Comparison of ENCODE assay signal across 13 cellular contexts in genomic region chr19:55536951-55537740, GRCh38. TPM values are rescaled to one million over a fixed set of nuclear protein-coding genes. Genes with fewer than 3 reads are reported as not detected.
A peak's percentile ranks its signal among the peaks of the same experiment; 100 is the strongest.
DNase-seq lines count a peak whose midpoint lies in the region; ATAC-seq, FAIRE-seq and TF ChIP-seq lines count a peak whose summit lies in the region.
"Had no signal": no experiment of that assay in that cellular context is flagged by ENCODE, and none has a peak within 500 bp of the region (broad histone marks: within the 10 kb centered on the region; RNA-seq: fewer than 3 reads in every experiment).

TSS of gene SBK2 (minus strand) at chr19:55537133. CDS start at chr19:55536294, 839 bp downstream.

- no peaks in the 10 kb centered on the region for H3K4me1 Mint-ChIP-seq in activated naive CD4-positive, alpha-beta T cell treated with anti-CD3 and anti-CD28 coated beads, Interleukin-2, amount 10 ng/mL, durations not matched to agents 7 days and 5 days
- no peaks in the 10 kb centered on the region for H3K4me1 Mint-ChIP-seq in naive thymus-derived CD4-positive, alpha-beta T cell
- H3K4me1 Mint-ChIP-seq: natural killer cell had no signal

- no peak for TF ChIP-seq EP300 in GM12878 (IDR thresholded peaks at IDR 0.05; ENCODE audit: borderline replicate concordance in 1 of 2, control insufficient read depth in 1 of 2, low read depth in 2 of 2, low read length in 2 of 2)

- intact Hi-C loops in GM12878 (cut with micrococcal nuclease; ENCODE audit: unreplicated experiment): no loop called here
- intact Hi-C loops in naive thymus-derived CD4-positive, alpha-beta T cell (cut with micrococcal nuclease): no loop called here

- H2AFZ ChIP-seq in GM12878 (ENCODE audit: control insufficient read depth, low read depth, low read length): no peak within 1 kb of the TSS

- no peaks in the 10 kb centered on the region for H3K4me1 ChIP-seq in GM12878 (ENCODE audit: control insufficient read depth, insufficient read depth, low read length)
- no peaks in the 10 kb centered on the region for H3K4me1 ChIP-seq in naive thymus-derived CD4-positive, alpha-beta T cell (ENCODE audit: control insufficient read depth in 2 of 2, insufficient read depth in 2 of 2, low read length in 2 of 2)
- H3K4me1 ChIP-seq: colonic mucosa had no signal

- H3K9me3 Mint-ChIP-seq in activated naive CD4-positive, alpha-beta T cell treated with anti-CD3 and anti-CD28 coated beads, Interleukin-2, amount 10 ng/mL, durations not matched to agents 7 days and 5 days: no peaks in the 10 kb centered on the region
- no peaks in the 10 kb centered on the region for H3K9me3 Mint-ChIP-seq in naive thymus-derived CD4-positive, alpha-beta T cell
- H3K9me3 Mint-ChIP-seq: CD4-positive, alpha-beta T cell; natural killer cell had no signal

- POLR2A ChIA-PET in GM12878 (lab: Charles Lee): no interaction called here
- POLR2A ChIA-PET in naive thymus-derived CD4-positive, alpha-beta T cell (lab: Charles Lee): no interaction called here

- no peak for TF ChIP-seq POLR2A in GM12878 (IDR thresholded peaks at IDR 0.05; ENCODE audit: low read depth, low read length)

- no TSS peak for BruUV-seq in GM12878 (replicated peaks; lab: Mats Ljungman, UMichigan)

- 24% methylated on average over 3 of the region's 14 CpGs for WGBS in GM12878 (ENCODE audit: insufficient coverage, insufficient replicate concordance, low lambda C conversion rate, missing lambda C conversion rate)

- RAD21 ChIA-PET in GM12878 (lab: Charles Lee; ENCODE audit: unreplicated experiment): no interaction called here

- H3K36me3 Mint-ChIP-seq in activated naive CD4-positive, alpha-beta T cell treated with anti-CD3 and anti-CD28 coated beads, Interleukin-2, amount 10 ng/mL, durations not matched to agents 7 days and 5 days: no peaks in the 10 kb centered on the region
- H3K36me3 Mint-ChIP-seq in naive thymus-derived CD4-positive, alpha-beta T cell: no peaks in the 10 kb centered on the region
- H3K36me3 Mint-ChIP-seq: natural killer cell had no signal

- peak; percentile 20; the same call in 1 of the 2 replicates for TF ChIP-seq RAD21 in GM12878 (IDR thresholded peaks at IDR 0.05; ENCODE audit: insufficient read depth, low read depth, low read length)

- DNase-seq in AG09309 (ENCODE audit: low read depth): no peak
- no peak for DNase-seq in HFF-Myc (ENCODE audit: extremely low read depth, low read depth)
- no peak for DNase-seq in GM12878 (ENCODE audit: low read depth, low spot score)
- peak; percentile 97 for DNase-seq in iPS-NIHi7 (ENCODE audit: extremely low spot score)
- DNase-seq in activated naive CD4-positive, alpha-beta T cell treated with anti-CD3 and anti-CD28 coated beads, Interleukin-2, amount 10 ng/mL, durations not matched to agents 7 days and 5 days: no peak
- DNase-seq in naive thymus-derived CD4-positive, alpha-beta T cell: no peak
- DNase-seq in dedifferentiated amniotic fluid mesenchymal stem cell (ENCODE audit: extremely low spot score): no peak
- DNase-seq: CD4-positive, alpha-beta T cell; colonic mucosa; head of caudate nucleus; natural killer cell had no signal

- SMC1A ChIA-PET in GM12878 (lab: Charles Lee; ENCODE audit: uncharacterized antibody, unreplicated experiment): no interaction called here

- no peak within 1 kb of the TSS for H3K4me3 Mint-ChIP-seq in activated naive CD4-positive, alpha-beta T cell treated with anti-CD3 and anti-CD28 coated beads, Interleukin-2, amount 10 ng/mL, durations not matched to agents 7 days and 5 days
- H3K4me3 Mint-ChIP-seq in naive thymus-derived CD4-positive, alpha-beta T cell: no peak within 1 kb of the TSS
- H3K4me3 Mint-ChIP-seq: CD4-positive, alpha-beta T cell; natural killer cell had no signal

- in situ Hi-C loops in GM12878 (cut with MboI): no loop called here

- H3K27ac ChIP-seq in GM12878 (ENCODE audit: control insufficient read depth, insufficient read depth): no peak within 1 kb of the TSS
- no peak within 1 kb of the TSS for H3K27ac ChIP-seq in naive thymus-derived CD4-positive, alpha-beta T cell (ENCODE audit: low read depth, low read length)
- H3K27ac ChIP-seq: colonic mucosa had no signal

- H3K27me3 ChIP-seq in GM12878 (replicated peaks in 1 of 2; ENCODE audit: control insufficient read depth in 2 of 2, insufficient read depth in 2 of 2, low read length in 1 of 2): no peaks in the 10 kb centered on the region
- no peaks in the 10 kb centered on the region for H3K27me3 ChIP-seq in naive thymus-derived CD4-positive, alpha-beta T cell (ENCODE audit: control insufficient read depth in 2 of 2, insufficient read depth in 2 of 2, low read length in 2 of 2)
- H3K27me3 ChIP-seq: colonic mucosa had no signal

- H3K4me3 ChIP-seq in AG09309 (ENCODE audit: control insufficient read depth, low read depth, low read length) (no peak within 1 kb of the TSS), HFF-Myc (replicated peaks; ENCODE audit: low read depth, low read length) (no peak within 1 kb of the TSS), GM12878 (no peak within 1 kb of the TSS)
- no peak within 1 kb of the TSS for H3K4me3 ChIP-seq in naive thymus-derived CD4-positive, alpha-beta T cell (ENCODE audit: low read length)
- H3K4me3 ChIP-seq: colonic mucosa had no signal

- FAIRE-seq in GM12878 (lab: Jason Lieb, UNC): no peak

- peak; percentile 48 for ATAC-seq in GM12878
- no peak for ATAC-seq in HG03135 (IDR thresholded peaks at IDR 0.05; ENCODE audit: unreplicated experiment)
- ATAC-seq in naive thymus-derived CD4-positive, alpha-beta T cell: no peak
- ATAC-seq: natural killer cell had no signal

- H4K20me1 ChIP-seq in GM12878 (ENCODE audit: control insufficient read depth, insufficient read depth): no peaks in the 10 kb centered on the region

- no peaks in the 10 kb centered on the region for H3K9me3 ChIP-seq in GM12878 (replicated peaks; ENCODE audit: control insufficient read depth, insufficient read depth, low read length)
- no peaks in the 10 kb centered on the region for H3K9me3 ChIP-seq in naive thymus-derived CD4-positive, alpha-beta T cell (ENCODE audit: control insufficient read depth in 2 of 3, low read length in 3 of 3)
- H3K9me3 ChIP-seq: colonic mucosa had no signal

- H3K27me3 Mint-ChIP-seq in activated naive CD4-positive, alpha-beta T cell treated with anti-CD3 and anti-CD28 coated beads, Interleukin-2, amount 10 ng/mL, durations not matched to agents 7 days and 5 days: no peaks in the 10 kb centered on the region
- H3K27me3 Mint-ChIP-seq in naive thymus-derived CD4-positive, alpha-beta T cell: peaks cover 0 to 6% (median 0%) of the 10 kb centered on the region in 5 donors
- H3K27me3 Mint-ChIP-seq: CD4-positive, alpha-beta T cell had no signal

- TF ChIP-seq CTCF in AG09309 (IDR thresholded peaks at IDR 0.05; ENCODE audit: control insufficient read depth, insufficient read depth, low read depth, low read length, missing control alignments) (peak; percentile 16), HFF-Myc (IDR thresholded peaks at IDR 0.05; ENCODE audit: low read depth, low read length, missing control alignments) (peak; percentile 16), GM12878 (IDR thresholded peaks at IDR 0.05 in 2 of 3, conservative IDR thresholded peaks at IDR 0.05 in 1 of 3; ENCODE audit: control insufficient read depth in 2 of 3, extremely low read depth in 1 of 3, insufficient read depth in 1 of 3, low read depth in 3 of 3, low read length in 3 of 3) (0 out of 6 replicates have a peak, but pooled peaks of 1 of the 3 experiments have one; percentile 4)

- no peak within 1 kb of the TSS for H3K4me2 ChIP-seq in GM12878 (ENCODE audit: control insufficient read depth, insufficient read depth)

- no peak within 1 kb of the TSS for H3K9ac ChIP-seq in GM12878 (ENCODE audit: control insufficient read depth, insufficient read depth, low read length)

- no peaks in the 10 kb centered on the region for H3K36me3 ChIP-seq in GM12878 (ENCODE audit: control insufficient read depth in 2 of 2, insufficient read depth in 2 of 2, low read length in 1 of 2)
- no peaks in the 10 kb centered on the region for H3K36me3 ChIP-seq in naive thymus-derived CD4-positive, alpha-beta T cell (ENCODE audit: control insufficient read depth in 2 of 3, insufficient read depth in 3 of 3, low read length in 3 of 3)
- H3K36me3 ChIP-seq: colonic mucosa had no signal

- H3K27ac Mint-ChIP-seq in activated naive CD4-positive, alpha-beta T cell treated with anti-CD3 and anti-CD28 coated beads, Interleukin-2, amount 10 ng/mL, durations not matched to agents 7 days and 5 days: no peak within 1 kb of the TSS
- H3K27ac Mint-ChIP-seq in naive thymus-derived CD4-positive, alpha-beta T cell: no peak within 1 kb of the TSS
- H3K27ac Mint-ChIP-seq: CD4-positive, alpha-beta T cell; natural killer cell had no signal

- H3K79me2 ChIP-seq in GM12878 (ENCODE audit: control insufficient read depth, insufficient read depth, low read length): no peaks in the 10 kb centered on the region

- CTCF ChIA-PET in GM12878 (lab: Yijun Ruan, JAX): no interaction called here
- CTCF ChIA-PET in activated naive CD4-positive, alpha-beta T cell treated with anti-CD3 and anti-CD28 coated beads, Interleukin-2, amount 10 ng/mL, durations not matched to agents 7 days and 5 days (lab: Charles Lee): no interaction called here
- CTCF ChIA-PET in naive thymus-derived CD4-positive, alpha-beta T cell (lab: Charles Lee): no interaction called here

TF ChIP-seq in GM12878, 131 proteins besides CTCF, POLR2A, EP300 and RAD21 (continues in another document):
- no peak for TF ChIP-seq SP1 (IDR thresholded peaks at IDR 0.05; ENCODE audit: low read depth, low read length)

RNA-seq across cellular contexts. Expression of gene SBK2, which starts in this region (rescaled TPM):
- not detected in 2 replicates for total RNA-seq in GM12878 (2013; cell fraction: nucleolus; rRNA removed)
- not detected in 2 replicates for total RNA-seq in GM12878 (2014; rRNA removed)
- total RNA-seq in GM12878 (2014; rRNA removed; fragmentation: Illumina TruSeq; extraction: Trizol): not detected in 2 replicates
- total RNA-seq in GM12878 (2021): not detected in 2 replicates
- not detected for polyA plus RNA-seq in GM12878 (2011; ENCODE audit: low read depth)
- polyA plus RNA-seq in GM12878 (2011; rRNA removed): not detected in 2 replicates
- polyA plus RNA-seq in GM12878 (2011; cell fraction: cytosol; rRNA removed): not detected in 2 replicates
- polyA plus RNA-seq in GM12878 (2011; cell fraction: nucleus; rRNA removed): not detected in 2 replicates
- polyA plus RNA-seq in GM12878 (2012): not detected in 2 replicates
- polyA plus RNA-seq in GM12878 (2014; fragmentation: Illumina TruSeq; extraction: Trizol): not detected in 2 replicates
- not detected for polyA plus RNA-seq in GM12878 (2014; fragmentation: Nextera tagmentation; extraction: Ambion mirVana)
- not detected in 2 replicates for polyA plus RNA-seq in GM12878 (2014; rRNA removed)
- polyA plus RNA-seq in GM12878 (2016; fragmentation: Nextera tagmentation; extraction: Ambion mirVana): not detected
- polyA minus RNA-seq in GM12878 (2011; rRNA and poly(A)+ RNA removed): not detected in 2 replicates
- polyA minus RNA-seq in GM12878 (2011; cell fraction: cytosol; rRNA and poly(A)+ RNA removed): not detected in 2 replicates
- polyA minus RNA-seq in GM12878 (2011; cell fraction: nucleus; rRNA and poly(A)+ RNA removed): not detected in 2 replicates
- not detected for total RNA-seq in naive thymus-derived CD4-positive, alpha-beta T cell
- not detected for polyA plus RNA-seq in naive thymus-derived CD4-positive, alpha-beta T cell
- total RNA-seq: CD4-positive, alpha-beta T cell; colonic mucosa; MCF 10A; natural killer cell had no signal

Comparison
In these comparisons a context has a peak if more than half of its experiments do, and no peak if none do; other contexts are left out.
1. Peak in ATAC-seq in GM12878; RNA of the gene not detected or under 1 TPM.